In the genomic region with DNA sequence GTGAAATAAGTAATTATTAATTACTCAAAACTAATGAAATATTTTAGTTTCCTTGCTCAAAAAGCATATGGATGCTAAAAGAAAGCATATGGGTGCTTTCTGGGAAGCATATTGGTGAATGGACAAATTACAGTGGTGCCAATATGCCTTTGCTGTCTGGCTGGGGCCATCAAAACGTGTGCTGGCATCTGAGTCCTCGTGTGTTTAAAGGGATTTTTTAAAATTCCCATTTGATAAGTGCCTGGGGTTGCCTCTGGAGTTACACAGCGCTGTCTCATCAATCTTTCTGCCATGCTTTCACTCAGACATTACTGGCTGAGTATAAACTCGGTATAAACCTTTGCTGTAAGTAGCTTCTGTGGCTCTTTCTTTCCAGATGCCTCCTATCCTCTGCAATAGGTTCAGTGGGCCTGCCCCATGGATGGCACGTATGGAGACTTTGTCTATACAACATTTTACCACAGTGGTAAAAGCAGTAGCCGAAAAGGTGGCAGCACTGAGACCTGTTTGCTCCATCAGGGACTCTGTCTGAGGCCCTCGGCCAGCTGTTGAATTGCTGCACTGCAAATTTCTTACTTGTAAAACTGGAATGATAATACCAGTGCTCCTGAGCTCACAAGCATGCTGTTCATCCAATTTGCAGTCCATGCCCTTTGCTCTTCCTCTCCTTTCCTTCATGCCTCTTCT, we compare ENCODE assay signal across 12 cellular contexts.
DNase-seq lines count a peak whose midpoint lies in the region; ATAC-seq and TF ChIP-seq lines count a peak whose summit lies in the region.
"Had no signal": no experiment of that assay in that cellular context is flagged by ENCODE, and none has a peak within 500 bp of the region (broad histone marks: within the 10 kb centered on the region; RNA-seq: fewer than 3 reads in every experiment).

No MANE protein-coding gene starts in this region.

- H3K27ac Mint-ChIP-seq in activated T-cell treated with anti-CD3 and anti-CD28 coated beads, Interleukin-2, amount 50 U/mL, for 24 hours: no peak overlapping the region
- H3K27ac Mint-ChIP-seq: memory B cell had no signal

- DNase-seq in Right ventricle myocardium inferior (ENCODE audit: missing footprints) (no peak), cardiac septum (ENCODE audit: low spot score) (no peak), cardiac fibroblast (ENCODE audit: low read depth in 2 of 2) (peak; percentile 18 to 42), lung (ENCODE audit: low spot score) (no peak), aorta (no peak), anterior cingulate cortex (lab: John Stamatoyannopoulos, UW) (no peak)
- no peak for DNase-seq in activated T-cell treated with anti-CD3 and anti-CD28 coated beads, Interleukin-2, amount 50 U/mL, for 24 hours
- DNase-seq: activated CD8-positive, alpha-beta memory T cell treated with anti-CD3 and anti-CD28 coated beads for 24 hours; stimulated activated CD4-positive, alpha-beta T cell treated with anti-CD3 and anti-CD28 coated beads, Interleukin-4, amount 100 ng/mL, for 1 hour had no signal

- H3K4me1 ChIP-seq in lung (ENCODE audit: control insufficient read depth in 2 of 2, insufficient read depth in 2 of 2, low read length in 2 of 2): peaks cover 6 to 34% of the 10 kb centered on the region in 2 donors
- H3K4me1 ChIP-seq in aorta (ENCODE audit: control insufficient read depth in 1 of 2, insufficient read depth in 2 of 2, low read length in 2 of 2): peaks cover 8 to 24% of the 10 kb centered on the region in 2 donors

- peak overlapping the region; percentile 26 to 87 for H3K27ac ChIP-seq in lung (ENCODE audit: low read depth in 1 of 2, low read length in 1 of 2)
- peak overlapping the region; percentile 16 to 26 for H3K27ac ChIP-seq in aorta (ENCODE audit: low read depth in 1 of 2, low read length in 2 of 2)
- H3K27ac ChIP-seq: dorsolateral prefrontal cortex had no signal

- H3K9me3 Mint-ChIP-seq in activated T-cell treated with anti-CD3 and anti-CD28 coated beads, Interleukin-2, amount 50 U/mL, for 24 hours: no peaks in the 10 kb centered on the region
- H3K9me3 Mint-ChIP-seq: memory B cell had no signal

- 78 to 86% methylated on average over 7 of the region's 7 CpGs for WGBS in lung, 2 donors
- 18 to 26% methylated on average over 7 of the region's 7 CpGs for WGBS in aorta, 2 donors

- H3K9me3 ChIP-seq in lung (ENCODE audit: control insufficient read depth in 2 of 2, insufficient read depth in 1 of 2, low read length in 1 of 2) (no peaks in the 10 kb centered on the region), aorta (ENCODE audit: control insufficient read depth, low read length) (no peaks in the 10 kb centered on the region)

- no peaks in the 10 kb centered on the region for H3K27me3 Mint-ChIP-seq in activated T-cell treated with anti-CD3 and anti-CD28 coated beads, Interleukin-2, amount 50 U/mL, for 24 hours
- H3K27me3 Mint-ChIP-seq: memory B cell had no signal

- no peaks in the 10 kb centered on the region for H3K27me3 ChIP-seq in lung (ENCODE audit: control insufficient read depth, insufficient read depth)
- no peaks in the 10 kb centered on the region for H3K27me3 ChIP-seq in aorta (ENCODE audit: control insufficient read depth in 1 of 2, insufficient read depth in 2 of 2, low read length in 1 of 2)
- H3K27me3 ChIP-seq: dorsolateral prefrontal cortex had no signal

- H3K4me1 Mint-ChIP-seq in activated T-cell treated with anti-CD3 and anti-CD28 coated beads, Interleukin-2, amount 50 U/mL, for 24 hours (ENCODE audit: low read depth): peaks cover 9% of the 10 kb centered on the region

- ATAC-seq in Right ventricle myocardium inferior (peak; percentile 40), lung (ENCODE audit: insufficient read depth, low FRiP score) (no peak), aorta (ENCODE audit: low FRiP score) (peak; percentile 13), GM19324 (IDR thresholded peaks at IDR 0.05; ENCODE audit: low FRiP score, unreplicated experiment) (no peak)

- H3K4me3 Mint-ChIP-seq in activated T-cell treated with anti-CD3 and anti-CD28 coated beads, Interleukin-2, amount 50 U/mL, for 24 hours: no peak overlapping the region
- H3K4me3 Mint-ChIP-seq: memory B cell had no signal

- H3K4me3 ChIP-seq in cardiac fibroblast (replicated peaks in 1 of 2; ENCODE audit: low read depth in 2 of 2, low read length in 2 of 2): no peak overlapping the region
- no peak overlapping the region for H3K4me3 ChIP-seq in lung
- H3K4me3 ChIP-seq in aorta (ENCODE audit: low read length in 2 of 2): no peak overlapping the region
- H3K4me3 ChIP-seq: dorsolateral prefrontal cortex had no signal

- intact Hi-C loops in Right ventricle myocardium inferior (cut with DNase I) (loop anchor here (2.0 kb wide), 1 partner anchor 297 kb away; no protein-coding TSS in a partner anchor), cardiac septum (cut with DNase I) (loop anchor here (5.0 kb wide), 6 partner anchors 43 to 602 kb away; a partner anchor contains a TSS), aorta (cut with DNase I) (no loop called here)

- H3K36me3 Mint-ChIP-seq in activated T-cell treated with anti-CD3 and anti-CD28 coated beads, Interleukin-2, amount 50 U/mL, for 24 hours (ENCODE audit: low read depth): peaks cover 2% of the 10 kb centered on the region

- H3K36me3 ChIP-seq in lung (ENCODE audit: control insufficient read depth in 2 of 2, insufficient read depth in 2 of 2, low read length in 2 of 2) (no peaks in the 10 kb centered on the region), aorta (ENCODE audit: control insufficient read depth in 1 of 2, insufficient read depth in 2 of 2, low read length in 1 of 2) (peaks cover 0 to 3% of the 10 kb centered on the region in 2 donors)

- TF ChIP-seq CTCF in cardiac fibroblast (IDR thresholded peaks at IDR 0.05; ENCODE audit: low read depth, low read length) (no peak), lung (IDR thresholded peaks at IDR 0.05; ENCODE audit: control extremely low read depth, extremely low read depth) (no peak)

Comparison
In these comparisons a context has a peak if more than half of its experiments do, and no peak if none do; other contexts are left out.
1. ATAC-seq: peak in Right ventricle myocardium inferior (single experiment) and aorta (single experiment); none in lung (single experiment) and GM19324 (single experiment).
2. DNase-seq: peak in cardiac fibroblast (2 of 2); none in Right ventricle myocardium inferior (single experiment), cardiac septum (single experiment), lung (single experiment), aorta (0 of 2), anterior cingulate cortex (0 of 58) and activated T-cell treated with anti-CD3 and anti-CD28 coated beads, Interleukin-2, amount 50 U/mL, for 24 hours (single experiment).
3. intact Hi-C loops: an anchor here in Right ventricle myocardium inferior (2.0 kb wide) and cardiac septum (5.0 kb wide); none called in aorta.